In the genomic region with DNA sequence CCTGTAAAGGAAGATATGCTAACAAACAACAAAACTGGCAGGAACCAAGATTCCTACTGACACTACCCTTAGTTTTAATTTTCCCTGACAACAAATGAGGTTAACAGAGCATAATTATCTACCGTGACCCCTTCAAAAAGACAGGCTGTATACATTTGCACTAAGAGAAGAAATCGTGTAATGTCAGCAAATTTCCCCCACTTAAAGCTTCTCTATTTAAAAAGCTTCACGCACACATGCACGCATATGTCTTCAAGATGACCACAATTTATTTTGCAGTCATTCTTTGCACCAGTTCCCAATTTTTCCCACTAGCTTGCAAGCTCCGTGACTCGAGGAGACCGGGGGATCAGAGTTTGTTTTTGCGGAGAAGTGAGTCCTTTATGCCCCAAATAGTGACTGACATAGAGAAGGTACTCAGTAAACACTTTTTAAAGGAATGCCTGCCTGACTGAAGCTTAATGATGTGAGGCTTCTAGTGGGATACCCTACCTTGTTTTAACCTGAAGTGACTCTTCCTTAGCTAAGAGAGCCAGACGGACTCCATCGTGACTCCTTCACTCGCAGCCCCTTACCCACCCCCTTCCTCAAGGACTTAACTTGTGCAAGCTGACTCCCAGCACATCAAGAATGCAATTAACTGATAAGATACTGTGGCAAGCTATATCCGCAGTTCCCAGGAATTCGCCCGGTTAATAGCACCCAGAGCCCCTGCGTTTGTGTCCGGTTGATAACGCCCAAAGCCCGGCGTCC, we compare ENCODE assay signal across 8 cellular contexts. TPM values are rescaled to one million over a fixed set of nuclear protein-coding genes. Genes with fewer than 3 reads are reported as not detected.
A peak's percentile ranks its signal among the peaks of the same experiment; 100 is the strongest.
DNase-seq lines count a peak whose midpoint lies in the region; ATAC-seq, FAIRE-seq and TF ChIP-seq lines count a peak whose summit lies in the region.

No MANE protein-coding gene starts in this region.

- H4K20me1 ChIP-seq in DND-41 (ENCODE audit: insufficient read depth, low read length), result no peaks in the 10 kb centered on the region

- no peaks in the 10 kb centered on the region for H3K27me3 Mint-ChIP-seq in activated T-helper 2 cell treated with anti-CD3 and anti-CD28 coated beads, Interferon-gamma antibody, Interleukin-2, Interleukin-4, amounts not matched to agents 10 μg/mL and 5 μg/mL and 100 μg/mL, durations not matched to agents 14 hours and 24 hours and 36 hours (ENCODE audit: low read depth)

- H3K9ac ChIP-seq in DND-41 (ENCODE audit: low read depth, low read length), result peak overlapping the region; percentile 81

- FAIRE-seq in HTR-8/SVneo (lab: Jason Lieb, UNC), result no peak

- H3K36me3 Mint-ChIP-seq in activated T-helper 2 cell treated with anti-CD3 and anti-CD28 coated beads, Interferon-gamma antibody, Interleukin-2, Interleukin-4, amounts not matched to agents 10 μg/mL and 5 μg/mL and 100 μg/mL, durations not matched to agents 14 hours and 24 hours and 36 hours (ENCODE audit: low read depth), result no peaks in the 10 kb centered on the region

- H3K4me2 ChIP-seq in DND-41 (ENCODE audit: insufficient read depth, low read length), result peak overlapping the region; percentile 93

- ATAC-seq in DND-41 (ENCODE audit: insufficient read depth, low read depth) (no peak), GM19463 (IDR thresholded peaks at IDR 0.05; ENCODE audit: unreplicated experiment) (no peak)

- H3K27ac Mint-ChIP-seq in activated T-helper 2 cell treated with anti-CD3 and anti-CD28 coated beads, Interferon-gamma antibody, Interleukin-2, Interleukin-4, amounts not matched to agents 10 μg/mL and 5 μg/mL and 100 μg/mL, durations not matched to agents 14 hours and 24 hours and 36 hours, result peak overlapping the region; percentile 96

- H3K27ac ChIP-seq in DND-41 (ENCODE audit: low read length) (peak overlapping the region; percentile 97), left ventricle myocardium inferior (replicated peaks) (peak overlapping the region; percentile 100)

- DNase-seq in DND-41, result no peak
- peak; percentile 22 for DNase-seq in LoVo (ENCODE audit: low spot score)
- DNase-seq in activated T-helper 2 cell treated with anti-CD3 and anti-CD28 coated beads, Interferon-gamma antibody, Interleukin-2, Interleukin-4, amounts not matched to agents 10 μg/mL and 5 μg/mL and 100 μg/mL, durations not matched to agents 14 hours and 24 hours and 36 hours (ENCODE audit: low spot score), result no peak
- DNase-seq in left ventricle myocardium inferior, result no peak
- DNase-seq in renal cortical epithelial cell (ENCODE audit: low read depth), result peak; percentile 41
- DNase-seq in HTR-8/SVneo (ENCODE audit: insufficient read length, low spot score), result no peak
- DNase-seq in NOMO-1 treated with dmso at 0.1 percent for 144 hours (lab: John Stamatoyannopoulos, UW; ENCODE audit: unreplicated experiment), result no peak

- no peaks in the 10 kb centered on the region for H3K36me3 ChIP-seq in DND-41 (ENCODE audit: insufficient read depth, low read length)
- H3K36me3 ChIP-seq in left ventricle myocardium inferior, result no peaks in the 10 kb centered on the region

- H3K27me3 ChIP-seq in DND-41 (ENCODE audit: insufficient read depth, low read length, poor library complexity) (peaks cover 4% of the 10 kb centered on the region), left ventricle myocardium inferior (ENCODE audit: low read depth) (no peaks in the 10 kb centered on the region)

- H3K4me3 ChIP-seq in DND-41 (ENCODE audit: low read depth in 1 of 2, low read length in 2 of 2) (peak overlapping the region; percentile 34 to 75), left ventricle myocardium inferior (peak overlapping the region; percentile 98)

- no peaks in the 10 kb centered on the region for H3K9me3 Mint-ChIP-seq in activated T-helper 2 cell treated with anti-CD3 and anti-CD28 coated beads, Interferon-gamma antibody, Interleukin-2, Interleukin-4, amounts not matched to agents 10 μg/mL and 5 μg/mL and 100 μg/mL, durations not matched to agents 14 hours and 24 hours and 36 hours

- no peaks in the 10 kb centered on the region for H3K79me2 ChIP-seq in DND-41 (ENCODE audit: insufficient read depth, low read length)

- no peaks in the 10 kb centered on the region for H3K9me3 ChIP-seq in DND-41 (ENCODE audit: insufficient read depth, low read length, severe bottlenecking)
- H3K9me3 ChIP-seq in left ventricle myocardium inferior (replicated peaks), result no peaks in the 10 kb centered on the region

- TF ChIP-seq CTCF in DND-41 (IDR thresholded peaks at IDR 0.05; ENCODE audit: borderline replicate concordance, extremely low read depth, low read length, poor library complexity, severe bottlenecking), result no peak
- TF ChIP-seq CTCF in left ventricle myocardium inferior (IDR thresholded peaks at IDR 0.05; ENCODE audit: borderline replicate concordance), result no peak

- H3K4me1 Mint-ChIP-seq in activated T-helper 2 cell treated with anti-CD3 and anti-CD28 coated beads, Interferon-gamma antibody, Interleukin-2, Interleukin-4, amounts not matched to agents 10 μg/mL and 5 μg/mL and 100 μg/mL, durations not matched to agents 14 hours and 24 hours and 36 hours (ENCODE audit: low read depth), result peaks cover 19% of the 10 kb centered on the region

- peak overlapping the region; percentile 97 for H2AFZ ChIP-seq in DND-41 (ENCODE audit: low read depth, low read length)

- peaks cover 22% of the 10 kb centered on the region for H3K4me1 ChIP-seq in DND-41 (ENCODE audit: insufficient read depth, low read length)
- peaks cover 42% of the 10 kb centered on the region for H3K4me1 ChIP-seq in left ventricle myocardium inferior

- H3K4me3 Mint-ChIP-seq in activated T-helper 2 cell treated with anti-CD3 and anti-CD28 coated beads, Interferon-gamma antibody, Interleukin-2, Interleukin-4, amounts not matched to agents 10 μg/mL and 5 μg/mL and 100 μg/mL, durations not matched to agents 14 hours and 24 hours and 36 hours (ENCODE audit: low read depth), result peak overlapping the region; percentile 85

- intact Hi-C loops in activated T-helper 2 cell treated with anti-CD3 and anti-CD28 coated beads, Interferon-gamma antibody, Interleukin-2, Interleukin-4, amounts not matched to agents 10 μg/mL and 5 μg/mL and 100 μg/mL, durations not matched to agents 14 hours and 24 hours and 36 hours (cut with micrococcal nuclease), result no loop called here
- intact Hi-C loops in left ventricle myocardium inferior (cut with micrococcal nuclease), result no loop called here

RNA-seq across cellular contexts. Expression of gene NQO2, which starts 9.3 kb away (rescaled TPM):
- 42.5 and 45.6 TPM in 2 replicates for total RNA-seq in activated T-helper 2 cell treated with anti-CD3 and anti-CD28 coated beads, Interferon-gamma antibody, Interleukin-2, Interleukin-4, amounts not matched to agents 10 μg/mL and 5 μg/mL and 100 μg/mL, durations not matched to agents 14 hours and 24 hours and 36 hours
- total RNA-seq in left ventricle myocardium inferior (51.1 TPM), renal cortical epithelial cell (29.0 and 35.8 TPM in 2 replicates)

RNA-seq across cellular contexts. Expression of gene SERPINB6, which starts 19.0 kb away (rescaled TPM):
- 72.0 and 73.0 TPM in 2 replicates for total RNA-seq in activated T-helper 2 cell treated with anti-CD3 and anti-CD28 coated beads, Interferon-gamma antibody, Interleukin-2, Interleukin-4, amounts not matched to agents 10 μg/mL and 5 μg/mL and 100 μg/mL, durations not matched to agents 14 hours and 24 hours and 36 hours
- 233 TPM for total RNA-seq in left ventricle myocardium inferior
- total RNA-seq in renal cortical epithelial cell, result 113 and 137 TPM in 2 replicates

Comparison
In these comparisons a context has a peak if more than half of its experiments do, and no peak if none do; other contexts are left out.
1. DNase-seq: peak in LoVo (single experiment) and renal cortical epithelial cell (single experiment); none in DND-41 (single experiment), activated T-helper 2 cell treated with anti-CD3 and anti-CD28 coated beads, Interferon-gamma antibody, Interleukin-2, Interleukin-4, amounts not matched to agents 10 μg/mL and 5 μg/mL and 100 μg/mL, durations not matched to agents 14 hours and 24 hours and 36 hours (single experiment), left ventricle myocardium inferior (single experiment), HTR-8/SVneo (single experiment) and NOMO-1 treated with dmso at 0.1 percent for 144 hours (single experiment).